15 cellular contexts compared by ENCODE assay signal in the genomic region with DNA sequence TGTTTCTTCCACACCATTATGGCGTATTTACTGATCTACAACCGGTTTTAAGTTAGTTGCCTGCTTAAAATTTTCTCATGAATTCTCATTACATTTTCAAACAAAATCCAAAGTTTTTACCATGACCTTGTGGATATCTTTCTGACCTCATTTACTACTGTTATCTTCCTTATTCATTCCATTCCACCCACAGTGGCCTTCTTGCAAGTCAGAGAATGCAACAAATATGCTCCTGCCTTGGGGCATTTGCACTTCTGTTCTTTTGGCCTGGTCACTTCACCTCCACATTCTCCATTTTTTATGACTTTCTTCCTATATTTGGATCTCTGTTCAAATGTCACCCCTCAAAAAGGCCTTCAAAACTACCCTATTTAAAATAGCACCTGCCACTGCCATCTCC. TPM values are rescaled to one million over a fixed set of nuclear protein-coding genes. Genes with fewer than 3 reads are reported as not detected.
A peak's percentile ranks its signal among the peaks of the same experiment; 100 is the strongest.
DNase-seq lines count a peak whose midpoint lies in the region; TF ChIP-seq lines count a peak whose summit lies in the region.
"Had no signal": no experiment of that assay in that cellular context is flagged by ENCODE, and none has a peak within 500 bp of the region (broad histone marks: within the 10 kb centered on the region; RNA-seq: fewer than 3 reads in every experiment).

No MANE protein-coding gene starts in this region.

- TF ChIP-seq CTCF in choroid plexus epithelial cell (conservative IDR thresholded peaks at IDR 0.05; ENCODE audit: low read depth, low read length): no peak

- no peak overlapping the region for H3K4me3 ChIP-seq in choroid plexus epithelial cell (ENCODE audit: low read depth, low read length)

- DNase-seq in EH (ENCODE audit: low read depth): peak; percentile 24
- DNase-seq in M059J (ENCODE audit: low read depth): peak; percentile 66
- peak; percentile 21 for DNase-seq in choroid plexus epithelial cell (ENCODE audit: low read depth)
- peak; percentile 14 for DNase-seq in non-pigmented ciliary epithelial cell (ENCODE audit: low read depth)
- DNase-seq in stimulated activated CD8-positive, alpha-beta memory T cell treated with anti-CD3 and anti-CD28 coated beads, Interleukin-4, amount 100 ng/mL, for 48 hours: no peak
- DNase-seq in activated naive CD4-positive, alpha-beta T cell treated with Interleukin-2 at 50 U/mL for 16 hours: no peak
- DNase-seq in islet precursor cell: no peak
- DNase-seq: BE2C; CD8-positive, alpha-beta T cell; DND-41; H7; KG1; NCI-H1105; NCI-H1694 treated with DMSO at 0.1 percent for 48 hours; NCI-H446 had no signal

RNA-seq across cellular contexts. Expression of a gene that starts 8.8 kb away (rescaled TPM):
- total RNA-seq in M059J (2014; rRNA removed; shearing (Covaris generic)): 0.32 and 0.37 TPM in 2 replicates

RNA-seq across cellular contexts. Expression of a gene that starts 50.4 kb away (rescaled TPM):
- 8.3 and 9.3 TPM in 2 replicates for total RNA-seq in M059J (2014; rRNA removed; shearing (Covaris generic))

RNA-seq across cellular contexts. Expression of a gene that starts 50.5 kb away (rescaled TPM):
- 25.0 and 28.5 TPM in 2 replicates for total RNA-seq in M059J (2014; rRNA removed; shearing (Covaris generic))

Comparison
In these comparisons a context has a peak if more than half of its experiments do, and no peak if none do; other contexts are left out.
1. DNase-seq: peak in EH (single experiment), M059J (single experiment), choroid plexus epithelial cell (single experiment) and non-pigmented ciliary epithelial cell (single experiment); none in stimulated activated CD8-positive, alpha-beta memory T cell treated with anti-CD3 and anti-CD28 coated beads, Interleukin-4, amount 100 ng/mL, for 48 hours (single experiment), activated naive CD4-positive, alpha-beta T cell treated with Interleukin-2 at 50 U/mL for 16 hours (single experiment) and islet precursor cell (single experiment).